ENCODE assay signal across 8 cellular contexts in the genomic region with DNA sequence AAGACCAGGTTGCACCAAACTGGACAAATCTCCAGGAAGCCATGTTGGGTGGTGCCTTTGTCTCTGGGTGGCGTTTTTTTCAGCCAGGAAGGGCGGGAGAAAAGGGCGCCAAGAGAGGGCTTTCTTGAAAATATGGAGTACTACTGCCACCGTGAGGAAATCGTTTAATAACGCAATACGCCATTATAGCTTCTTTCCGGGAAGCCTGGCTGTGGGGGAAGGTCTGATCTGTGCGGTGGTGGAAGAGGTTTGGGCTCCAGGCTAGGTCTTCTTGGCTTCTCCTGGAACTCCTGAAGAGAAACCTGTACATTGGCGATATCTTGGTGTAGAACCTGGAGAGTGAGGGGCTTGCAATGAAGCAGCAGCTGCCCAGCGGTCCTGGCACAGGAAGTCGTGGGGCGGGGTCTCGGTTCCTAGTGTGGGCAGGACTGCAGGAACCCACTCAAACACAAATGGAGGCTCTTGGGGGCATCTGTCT.
DNase-seq lines count a peak whose midpoint lies in the region; ATAC-seq and TF ChIP-seq lines count a peak whose summit lies in the region.

No MANE protein-coding gene starts in this region.

- no peaks in the 10 kb centered on the region for H3K36me3 ChIP-seq in effector memory CD4-positive, alpha-beta T cell (ENCODE audit: control insufficient read depth, insufficient read depth, low read length)
- H3K36me3 ChIP-seq in stomach, result no peaks in the 10 kb centered on the region

- CTCF ChIA-PET in HEK293T (lab: Yijun Ruan, JAX), result interaction anchor here (0.9 to 1.0 kb wide), 2 partner anchors 17 to 66 kb away, joined by 3 to 4 read pairs; no protein-coding TSS in a partner anchor

- TF ChIP-seq POLR2A in stomach (IDR thresholded peaks at IDR 0.05), result no peak

- TF ChIP-seq EP300 in stomach (IDR thresholded peaks at IDR 0.05), result no peak

- intact Hi-C loops in stomach (cut with DNase I; ENCODE audit: low total_unique reads), result no loop called here

- peak overlapping the region; percentile 30 for H3K27ac ChIP-seq in effector memory CD4-positive, alpha-beta T cell (ENCODE audit: insufficient read depth, low read length, poor library complexity, severe bottlenecking)
- peak overlapping the region in 3 of 5 donors; percentile 80 to 85 (median 84) for H3K27ac ChIP-seq in stomach

- no peaks in the 10 kb centered on the region for H3K4me1 ChIP-seq in effector memory CD4-positive, alpha-beta T cell (ENCODE audit: control insufficient read depth, insufficient read depth, low read length, poor library complexity, severe bottlenecking)
- peaks cover 0 to 14% (median 3%) of the 10 kb centered on the region in 4 donors for H3K4me1 ChIP-seq in stomach

- POLR2A ChIA-PET in HEK293T (lab: Yijun Ruan, JAX), result interaction anchor here (0.6 to 0.9 kb wide), 2 partner anchors 69 to 75 kb away, joined by 3 read pairs; no protein-coding TSS in a partner anchor

- no peak for ATAC-seq in GM18873 (IDR thresholded peaks at IDR 0.05; ENCODE audit: low FRiP score, unreplicated experiment)
- no peak for ATAC-seq in HG03139 (IDR thresholded peaks at IDR 0.05; ENCODE audit: unreplicated experiment)

- DNase-seq in DMS79 treated with DMSO at 0.1 percent for 48 hours (lab: John Stamatoyannopoulos, UW), result peak; percentile 62
- DNase-seq in HEK293T (ENCODE audit: extremely low spot score), result peak; percentile 57
- peak; percentile 71 for DNase-seq in NOMO-1 treated with DMSO at 0.1 percent for 48 hours (lab: John Stamatoyannopoulos, UW; ENCODE audit: unreplicated experiment)
- DNase-seq in effector memory CD4-positive, alpha-beta T cell, result peak in 1 of 3 donors; percentile 69
- DNase-seq in stomach, result peak; percentile 86
- DNase-seq in effector CD8-positive, alpha-beta T cell (lab: John Stamatoyannopoulos, UW), result no peak

- no peaks in the 10 kb centered on the region for H3K27me3 ChIP-seq in effector memory CD4-positive, alpha-beta T cell (replicated peaks; ENCODE audit: control insufficient read depth, insufficient read depth, low read length, poor library complexity, severe bottlenecking)
- H3K27me3 ChIP-seq in stomach, result no peaks in the 10 kb centered on the region

- H3K9me3 ChIP-seq in effector memory CD4-positive, alpha-beta T cell (ENCODE audit: control insufficient read depth, low read length), result no peaks in the 10 kb centered on the region
- no peaks in the 10 kb centered on the region for H3K9me3 ChIP-seq in stomach

- peak overlapping the region; percentile 62 for H3K4me3 ChIP-seq in effector memory CD4-positive, alpha-beta T cell (ENCODE audit: insufficient read depth, low read depth, low read length, poor library complexity, severe bottlenecking)
- peak overlapping the region in 2 of 4 donors; percentile 51 to 55 for H3K4me3 ChIP-seq in stomach

- peak in 2 of 7 experiments; percentile 38 to 60 for TF ChIP-seq CTCF in stomach (IDR thresholded peaks at IDR 0.05)

- WGBS in stomach, 5 donors, result 36 to 92% (median 79%) methylated on average over 4 to 14 of the region's 14 CpGs

TF ChIP-seq in HEK293T, 16 proteins besides CTCF, POLR2A, EP300 and RAD21:
- TF ChIP-seq FOXK2 (IDR thresholded peaks at IDR 0.05) (no peak), LEF1 (IDR thresholded peaks at IDR 0.05; ENCODE audit: borderline replicate concordance) (no peak), ZNF384 (IDR thresholded peaks at IDR 0.05) (peak; percentile 100), HDGF (IDR thresholded peaks at IDR 0.05; ENCODE audit: borderline replicate concordance) (no peak), ARNT (IDR thresholded peaks at IDR 0.05) (no peak)
TF ChIP-seq in HEK293T: peak in this region for 1.
